Comparison of ENCODE assay signal across 1 cellular context in genomic region chr2:64228126-64228678, GRCh38.
TF ChIP-seq lines count a peak whose summit lies in the region.

No MANE protein-coding gene starts in this region.

TF ChIP-seq in HepG2, 621 proteins besides CTCF, POLR2A, EP300 and RAD21 (continued from another document and continues in another):
- TF ChIP-seq ZNF333 (CRISPR knock-in tag; IDR thresholded peaks at IDR 0.05; ENCODE audit: borderline replicate concordance) (no peak), FOXA3 (CRISPR knock-in tag; IDR thresholded peaks at IDR 0.05) (no peak), NCOA1 (CRISPR knock-in tag; IDR thresholded peaks at IDR 0.05) (no peak), JARID2 (CRISPR knock-in tag; IDR thresholded peaks at IDR 0.05; ENCODE audit: insufficient replicate concordance) (no peak), ZNF703 (CRISPR knock-in tag; IDR thresholded peaks at IDR 0.05; ENCODE audit: borderline replicate concordance) (no peak), ZHX1 (CRISPR knock-in tag; IDR thresholded peaks at IDR 0.05; ENCODE audit: low read depth) (no peak), ZNF567 (CRISPR knock-in tag; IDR thresholded peaks at IDR 0.05; ENCODE audit: borderline replicate concordance) (no peak), ZNF724P (CRISPR knock-in tag; IDR thresholded peaks at IDR 0.05; ENCODE audit: borderline replicate concordance) (no peak), ZMYM3 (CRISPR knock-in tag; IDR thresholded peaks at IDR 0.05) (0 out of 2 replicates have a peak, but pooled peaks have one; percentile 60), ZNF766 (CRISPR knock-in tag; IDR thresholded peaks at IDR 0.05; ENCODE audit: borderline replicate concordance) (no peak), PRMT3 (CRISPR knock-in tag; IDR thresholded peaks at IDR 0.05; ENCODE audit: borderline replicate concordance, low read depth) (no peak), SYNCRIP (IDR thresholded peaks at IDR 0.05; ENCODE audit: insufficient read depth, low read depth, low read length) (no peak), LCORL (IDR thresholded peaks at IDR 0.05) (no peak), LCORL (CRISPR knock-in tag; IDR thresholded peaks at IDR 0.05) (no peak), PTBP1 (IDR thresholded peaks at IDR 0.05; ENCODE audit: low read depth, low read length, poor library complexity, severe bottlenecking) (no peak), SKI (IDR thresholded peaks at IDR 0.05; ENCODE audit: partially characterized antibody) (peak; percentile 55), ARID5B (CRISPR knock-in tag; IDR thresholded peaks at IDR 0.05) (0 out of 2 replicates have a peak, but pooled peaks have one; percentile 19), TFAP4 (IDR thresholded peaks at IDR 0.05; ENCODE audit: borderline replicate concordance, low read depth) (peak; percentile 66; the same call in 1 of the 2 replicates), ZNF605 (CRISPR knock-in tag; IDR thresholded peaks at IDR 0.05) (peak; percentile 75; the same call in 1 of the 2 replicates), PHF5A (CRISPR knock-in tag; IDR thresholded peaks at IDR 0.05; ENCODE audit: low read depth, unreplicated experiment) (no peak), ZFP37 (CRISPR knock-in tag; IDR thresholded peaks at IDR 0.05; ENCODE audit: borderline replicate concordance) (no peak), ZNF768 (CRISPR knock-in tag; IDR thresholded peaks at IDR 0.05) (0 out of 2 replicates have a peak, but pooled peaks have one; percentile 46), REL (CRISPR knock-in tag; conservative IDR thresholded peaks at IDR 0.05) (no peak), PRPF4 (IDR thresholded peaks at IDR 0.05; ENCODE audit: low read depth, low read length, poor library complexity, severe bottlenecking) (no peak), ZNF879 (CRISPR knock-in tag; IDR thresholded peaks at IDR 0.05) (no peak), HBP1 (CRISPR knock-in tag; IDR thresholded peaks at IDR 0.05; ENCODE audit: low read depth) (no peak), HDAC2 (CRISPR knock-in tag; IDR thresholded peaks at IDR 0.05) (0 out of 2 replicates have a peak, but pooled peaks have one; percentile 32), SMYD3 (CRISPR knock-in tag; IDR thresholded peaks at IDR 0.05) (no peak), POGK (CRISPR knock-in tag; conservative IDR thresholded peaks at IDR 0.05) (peak; percentile 58; the same call in 1 of the 2 replicates), ZBTB44 (CRISPR knock-in tag; IDR thresholded peaks at IDR 0.05) (no peak), GFI1 (CRISPR knock-in tag; IDR thresholded peaks at IDR 0.05; ENCODE audit: borderline replicate concordance) (no peak), SOX13 (IDR thresholded peaks at IDR 0.05) (no peak), SOX13 (CRISPR knock-in tag; conservative IDR thresholded peaks at IDR 0.05 in 1 of 2, IDR thresholded peaks at IDR 0.05 in 1 of 2) (peak in 1 of 2 experiments; percentile 4; a peak in 1 of 4 replicates), AHR (CRISPR knock-in tag; IDR thresholded peaks at IDR 0.05) (no peak), GATAD1 (CRISPR knock-in tag; IDR thresholded peaks at IDR 0.05) (no peak), TFDP2 (CRISPR knock-in tag; IDR thresholded peaks at IDR 0.05) (peak; percentile 81), HMGXB3 (CRISPR knock-in tag; IDR thresholded peaks at IDR 0.05; ENCODE audit: borderline replicate concordance) (no peak), SNRNP70 (IDR thresholded peaks at IDR 0.05; ENCODE audit: low read depth, low read length) (no peak), TERF1 (CRISPR knock-in tag; IDR thresholded peaks at IDR 0.05) (no peak), ZNF274 (CRISPR knock-in tag; IDR thresholded peaks at IDR 0.05) (peak; percentile 25; the same call in 1 of the 2 replicates), NAIF1 (CRISPR knock-in tag; IDR thresholded peaks at IDR 0.05; ENCODE audit: borderline replicate concordance) (0 out of 2 replicates have a peak, but pooled peaks have one; percentile 26), ZNF558 (CRISPR knock-in tag; IDR thresholded peaks at IDR 0.05; ENCODE audit: borderline replicate concordance) (no peak), YY1 (IDR thresholded peaks at IDR 0.05; ENCODE audit: insufficient read depth, insufficient replicate concordance, low read depth, low read length) (peak; percentile 34)
